Comparison of ENCODE assay signal across 1 cellular context in genomic region chr7:150988230-150989226, GRCh38.
A peak's percentile ranks its signal among the peaks of the same experiment; 100 is the strongest.
TF ChIP-seq lines count a peak whose summit lies in the region.

No MANE protein-coding gene starts in this region.

TF ChIP-seq in K562, 482 proteins besides CTCF, POLR2A, EP300 and RAD21 (continued from another document and continues in another):
- TF ChIP-seq REST (CRISPR knock-in tag; IDR thresholded peaks at IDR 0.05; ENCODE audit: low read depth) (peak; percentile 76; the same call in 1 of the 2 replicates), ZNF316 (IDR thresholded peaks at IDR 0.05) (no peak), NEUROD1 (IDR thresholded peaks at IDR 0.05; ENCODE audit: borderline replicate concordance, low read depth, low read length, partially characterized antibody) (peak; percentile 32), DPF2 (IDR thresholded peaks at IDR 0.05) (no peak), SMC3 (conservative IDR thresholded peaks at IDR 0.05; ENCODE audit: insufficient read depth, low read depth, low read length) (peak; percentile 97), CREB1 (IDR thresholded peaks at IDR 0.05) (no peak; the same call in 1 of the 2 replicates), CREB1 (CRISPR knock-in tag; IDR thresholded peaks at IDR 0.05) (peak; percentile 27; the same call in 1 of the 2 replicates), HNRNPL (IDR thresholded peaks at IDR 0.05; ENCODE audit: low read depth, low read length) (no peak), RREB1 (CRISPR knock-in tag; IDR thresholded peaks at IDR 0.05) (0 out of 2 replicates have a peak, but pooled peaks have one; percentile 9), ZNF165 (CRISPR knock-in tag; IDR thresholded peaks at IDR 0.05; ENCODE audit: borderline replicate concordance) (no peak), MCM7 (IDR thresholded peaks at IDR 0.05) (no peak), ZNF143 (CRISPR knock-in tag; IDR thresholded peaks at IDR 0.05) (no peak), E2F5 (CRISPR knock-in tag; IDR thresholded peaks at IDR 0.05) (no peak), ZNF232 (CRISPR knock-in tag; IDR thresholded peaks at IDR 0.05) (no peak), BHLHE40 (IDR thresholded peaks at IDR 0.05; ENCODE audit: low read length) (peak; percentile 28; the same call in 1 of the 2 replicates), ATF1 (CRISPR knock-in tag; IDR thresholded peaks at IDR 0.05) (no peak), ATF1 (tag; IDR thresholded peaks at IDR 0.05) (peak; percentile 33; the same call in 1 of the 2 replicates), CBX8 (IDR thresholded peaks at IDR 0.05; ENCODE audit: borderline replicate concordance, extremely low read depth, low read depth, low read length, poor library complexity, severe bottlenecking) (no peak), ZNF740 (CRISPR knock-in tag; IDR thresholded peaks at IDR 0.05) (0 out of 2 replicates have a peak, but pooled peaks have one; percentile 21), ZNF740 (tag; IDR thresholded peaks at IDR 0.05) (no peak), CBX3 (IDR thresholded peaks at IDR 0.05; ENCODE audit: borderline replicate concordance in 1 of 2, low read length in 2 of 2) (no peak), KLF6 (CRISPR knock-in tag; IDR thresholded peaks at IDR 0.05; ENCODE audit: borderline replicate concordance) (no peak), DMBX1 (CRISPR knock-in tag; IDR thresholded peaks at IDR 0.05; ENCODE audit: borderline replicate concordance) (no peak), RNF2 (IDR thresholded peaks at IDR 0.05) (no peak), HCFC1 (IDR thresholded peaks at IDR 0.05; ENCODE audit: low read depth, low read length) (peak; percentile 28; the same call in 1 of the 2 replicates), KDM4B (IDR thresholded peaks at IDR 0.05; ENCODE audit: borderline replicate concordance in 2 of 2, low read depth in 1 of 2) (0 out of 4 replicates have a peak, but pooled peaks of 1 of the 2 experiments have one; percentile 21), ZNF75A (CRISPR knock-in tag; IDR thresholded peaks at IDR 0.05) (no peak), POLR2AphosphoS2 (IDR thresholded peaks at IDR 0.05; ENCODE audit: low read length) (no peak), ETV5 (CRISPR knock-in tag; IDR thresholded peaks at IDR 0.05; ENCODE audit: low read depth) (peak; percentile 74; the same call in 1 of the 2 replicates), CHD7 (IDR thresholded peaks at IDR 0.05; ENCODE audit: low read depth, low read length) (no peak), KDM1A (IDR thresholded peaks at IDR 0.05) (peak in 1 of 2 experiments; percentile 18; a peak in 1 of 4 replicates), MLLT1 (IDR thresholded peaks at IDR 0.05) (0 out of 4 replicates have a peak, but pooled peaks of 1 of the 2 experiments have one; percentile 48), ZNF830 (CRISPR knock-in tag; IDR thresholded peaks at IDR 0.05) (no peak), MTA3 (IDR thresholded peaks at IDR 0.05; ENCODE audit: borderline replicate concordance) (peak; percentile 67; the same call in 1 of the 2 replicates), ZBTB7A (IDR thresholded peaks at IDR 0.05; ENCODE audit: borderline replicate concordance, control insufficient read depth, low read depth, low read length) (peak; percentile 97)
